ENCODE assay signal across 10 cellular contexts in genomic region chr10:72223743-72224101, GRCh38. TPM values are rescaled to one million over a fixed set of nuclear protein-coding genes. Genes with fewer than 3 reads are reported as not detected.
DNase-seq lines count a peak whose midpoint lies in the region; ATAC-seq and TF ChIP-seq lines count a peak whose summit lies in the region.
"Had no signal": no experiment of that assay in that cellular context is flagged by ENCODE, and none has a peak within 500 bp of the region (broad histone marks: within the 10 kb centered on the region; RNA-seq: fewer than 3 reads in every experiment).

No MANE protein-coding gene starts in this region.

- TF ChIP-seq CTCF in CD8-positive, alpha-beta T cell (IDR thresholded peaks at IDR 0.05): no peak
- TF ChIP-seq CTCF in OCI-LY1 (IDR thresholded peaks at IDR 0.05; ENCODE audit: low read length) (no peak), Caco-2 (IDR thresholded peaks at IDR 0.05; ENCODE audit: insufficient read depth in 1 of 2, low read depth in 1 of 2, low read length in 1 of 2, severe bottlenecking in 1 of 2, unreplicated experiment in 1 of 2) (no peak), PC-3 (conservative IDR thresholded peaks at IDR 0.05; ENCODE audit: low read depth, low read length) (no peak)

- H3K36me3 ChIP-seq in CD8-positive, alpha-beta T cell (ENCODE audit: insufficient read depth, low read length): peaks cover 22% of the 10 kb centered on the region
- H3K36me3 ChIP-seq in OCI-LY1 (ENCODE audit: insufficient read depth, low read length) (peaks cover 31% of the 10 kb centered on the region; the same call in 1 of the 2 replicates), Caco-2 (ENCODE audit: control insufficient read depth, insufficient read depth, low read length) (peaks cover 6% of the 10 kb centered on the region), PC-3 (ENCODE audit: low read depth, low read length) (peaks cover 4% of the 10 kb centered on the region; the same call in 1 of the 2 replicates)

- H4K20me1 ChIP-seq in OCI-LY1 (ENCODE audit: insufficient read depth, low read length) (no peaks in the 10 kb centered on the region), PC-3 (ENCODE audit: low read length) (no peaks in the 10 kb centered on the region)

- H3K4me1 ChIP-seq in CD8-positive, alpha-beta T cell (ENCODE audit: insufficient read depth, low read length): peaks cover 61% of the 10 kb centered on the region
- peaks cover 46% of the 10 kb centered on the region for H3K4me1 ChIP-seq in OCI-LY1 (ENCODE audit: insufficient read depth, low read length, severe bottlenecking)
- no peaks in the 10 kb centered on the region for H3K4me1 ChIP-seq in Caco-2
- no peaks in the 10 kb centered on the region for H3K4me1 ChIP-seq in PC-3 (ENCODE audit: insufficient read depth, low read length)

- no peak overlapping the region for H3K9ac ChIP-seq in OCI-LY1 (ENCODE audit: low read length)
- H3K9ac ChIP-seq in PC-3 (ENCODE audit: low read length): no peak overlapping the region

- no peak overlapping the region for H3K4me2 ChIP-seq in OCI-LY1 (ENCODE audit: low read length)
- no peak overlapping the region for H3K4me2 ChIP-seq in PC-3 (ENCODE audit: low read length)

- H3K36me3 Mint-ChIP-seq in CD8-positive, alpha-beta T cell: peaks cover 47% of the 10 kb centered on the region
- H3K36me3 Mint-ChIP-seq in Caco-2 (ENCODE audit: insufficient read depth, unreplicated experiment): peaks cover 62% of the 10 kb centered on the region

- peaks cover 59% of the 10 kb centered on the region for H3K4me1 Mint-ChIP-seq in CD8-positive, alpha-beta T cell (ENCODE audit: low read depth)
- no peaks in the 10 kb centered on the region for H3K4me1 Mint-ChIP-seq in Caco-2 (ENCODE audit: low read depth, unreplicated experiment)

- no peak for ATAC-seq in CD8-positive, alpha-beta T cell
- ATAC-seq in PC-3 (no peak), HG03097 (IDR thresholded peaks at IDR 0.05; ENCODE audit: low FRiP score, unreplicated experiment) (no peak)

- no peak for DNase-seq in CD8-positive, alpha-beta T cell
- no peak for DNase-seq in epithelial cell of prostate (ENCODE audit: low read depth, low spot score)
- peak; percentile 45 for DNase-seq in pons (ENCODE audit: low spot score)
- DNase-seq in Caco-2: no peak
- DNase-seq in PC-3: no peak
- no peak for DNase-seq in NCI-H2107 (lab: John Stamatoyannopoulos, UW)
- DNase-seq: cerebellar nuclear complex, islet precursor cell had no signal

- CTCF ChIA-PET in CD8-positive, alpha-beta T cell (lab: Charles Lee): interaction anchor here (0.7 to 3.2 kb wide), 17 partner anchors 14 to 1261 kb away, joined by 3 to 30 read pairs (median 4); partner anchors contain the start of gene DDIT4
- CTCF ChIA-PET in Caco-2 (lab: Charles Lee) (interaction anchor here (0.9 to 1.0 kb wide), 3 partner anchors 92 to 175 kb away, joined by 3 to 4 read pairs (median 4); no protein-coding TSS in a partner anchor), PC-3 (lab: Charles Lee) (interaction anchor here (0.7 kb wide), 1 partner anchor 610 kb away, joined by 3 read pairs; no protein-coding TSS in a partner anchor)

- BruUV-seq in Caco-2 (replicated peaks; lab: Mats Ljungman, UMichigan) (no TSS peak), PC-3 (replicated peaks; lab: Mats Ljungman, UMichigan) (no TSS peak)

- peak overlapping the region; percentile 39 for H3K27ac Mint-ChIP-seq in CD8-positive, alpha-beta T cell
- no peak overlapping the region for H3K27ac Mint-ChIP-seq in Caco-2 (ENCODE audit: unreplicated experiment)

- no peaks in the 10 kb centered on the region for H3K27me3 Mint-ChIP-seq in CD8-positive, alpha-beta T cell (ENCODE audit: low read depth)
- H3K27me3 Mint-ChIP-seq in Caco-2 (ENCODE audit: insufficient read depth, unreplicated experiment): no peaks in the 10 kb centered on the region

- H3K4me3 ChIP-seq in CD8-positive, alpha-beta T cell (ENCODE audit: low read depth, low read length): no peak overlapping the region
- no peak overlapping the region for H3K4me3 ChIP-seq in OCI-LY1 (ENCODE audit: low read depth, low read length, poor library complexity, severe bottlenecking)
- no peak overlapping the region for H3K4me3 ChIP-seq in Caco-2 (ENCODE audit: low read depth, low read length)
- H3K4me3 ChIP-seq in PC-3 (ENCODE audit: low read length): no peak overlapping the region

- H3K9me3 Mint-ChIP-seq in CD8-positive, alpha-beta T cell: no peaks in the 10 kb centered on the region
- no peaks in the 10 kb centered on the region for H3K9me3 Mint-ChIP-seq in Caco-2 (ENCODE audit: unreplicated experiment)

- H2AFZ ChIP-seq in OCI-LY1 (ENCODE audit: low read length) (no peak overlapping the region), PC-3 (ENCODE audit: low read length) (no peak overlapping the region)

- peaks cover 15% of the 10 kb centered on the region for H3K79me2 ChIP-seq in OCI-LY1 (ENCODE audit: insufficient read depth, low read length)
- peaks cover 19% of the 10 kb centered on the region for H3K79me2 ChIP-seq in PC-3 (ENCODE audit: low read length)

- no peaks in the 10 kb centered on the region for H3K9me3 ChIP-seq in CD8-positive, alpha-beta T cell (ENCODE audit: low read length)
- H3K9me3 ChIP-seq in OCI-LY1 (ENCODE audit: low read length) (no peaks in the 10 kb centered on the region), Caco-2 (no peaks in the 10 kb centered on the region), PC-3 (ENCODE audit: low read length) (no peaks in the 10 kb centered on the region)

- intact Hi-C loops in CD8-positive, alpha-beta T cell (cut with DNase I, micrococcal nuclease): loop anchor here (1.0 to 5.0 kb wide), 6 partner anchors 61 to 326 kb away; no protein-coding TSS in a partner anchor
- intact Hi-C loops in Caco-2 (cut with micrococcal nuclease; ENCODE audit: unreplicated experiment): loop anchor here (1.0 to 2.0 kb wide), 4 partner anchors 97 to 327 kb away; no protein-coding TSS in a partner anchor
- intact Hi-C loops in PC-3 (cut with micrococcal nuclease): loop anchor here (2.0 to 5.0 kb wide), 2 partner anchors 96 to 175 kb away; no protein-coding TSS in a partner anchor

- H3K27ac ChIP-seq in CD8-positive, alpha-beta T cell (ENCODE audit: low read depth, low read length): no peak overlapping the region
- peak overlapping the region; percentile 24 for H3K27ac ChIP-seq in OCI-LY1 (ENCODE audit: low read depth, low read length, poor library complexity, severe bottlenecking)
- peak overlapping the region; percentile 12 for H3K27ac ChIP-seq in epithelial cell of prostate
- H3K27ac ChIP-seq in PC-3 (ENCODE audit: low read length): no peak overlapping the region

- H3K9me2 ChIP-seq in OCI-LY1 (ENCODE audit: low read depth, low read length) (no peaks in the 10 kb centered on the region), PC-3 (replicated peaks; ENCODE audit: low read length) (no peaks in the 10 kb centered on the region)

- H3F3A ChIP-seq in OCI-LY1 (ENCODE audit: insufficient read depth, low read length) (0 out of 2 replicates have a peak, but pooled peaks cover under 1% of the 10 kb centered on the region), PC-3 (ENCODE audit: low read length, unreplicated experiment) (no peaks in the 10 kb centered on the region)

- POLR2A ChIA-PET in CD8-positive, alpha-beta T cell (lab: Charles Lee): interaction anchor here (0.8 to 2.0 kb wide), 6 partner anchors 14 to 135 kb away, joined by 3 to 5 read pairs (median 4); partner anchors contain the start of genes DDIT4 and SPOCK2
- POLR2A ChIA-PET in Caco-2 (lab: Charles Lee) (interaction anchor here (0.7 kb wide), 2 partner anchors 8 to 50 kb away, joined by 4 to 6 read pairs; partner anchors contain the start of genes ANAPC16 and ASCC1), PC-3 (lab: Charles Lee; ENCODE audit: unreplicated experiment) (no interaction called here)

- H3K27me3 ChIP-seq in CD8-positive, alpha-beta T cell (ENCODE audit: insufficient read depth, low read length): no peaks in the 10 kb centered on the region
- no peaks in the 10 kb centered on the region for H3K27me3 ChIP-seq in OCI-LY1 (ENCODE audit: insufficient read depth, low read length)
- H3K27me3 ChIP-seq in Caco-2 (replicated peaks; ENCODE audit: control insufficient read depth, insufficient read depth, low read length): no peaks in the 10 kb centered on the region
- H3K27me3 ChIP-seq in PC-3 (ENCODE audit: low read length): no peaks in the 10 kb centered on the region

- no peak overlapping the region for H3K4me3 Mint-ChIP-seq in CD8-positive, alpha-beta T cell
- H3K4me3 Mint-ChIP-seq in Caco-2 (ENCODE audit: unreplicated experiment): no peak overlapping the region

RNA-seq across cellular contexts. Expression of gene ASCC1, which starts 7.6 kb away (rescaled TPM):
- 10 to 100 TPM; 16.5 to 19.1 TPM for total RNA-seq in CD8-positive, alpha-beta T cell
- total RNA-seq in Caco-2 (2022) (60.1 and 73.7 TPM in 2 replicates), PC-3 (2014; rRNA removed) (15.7 and 24.3 TPM in 2 replicates)

RNA-seq across cellular contexts. Expression of gene ANAPC16, which starts 7.9 kb away (rescaled TPM):
- total RNA-seq in CD8-positive, alpha-beta T cell: 10 to 100 TPM; 46.6 to 48.0 TPM
- total RNA-seq in Caco-2 (2022) (134 and 144 TPM in 2 replicates), PC-3 (2014; rRNA removed) (19.2 and 23.9 TPM in 2 replicates)

RNA-seq across cellular contexts. Expression of gene DDIT4, which starts 50.0 kb away (rescaled TPM):
- total RNA-seq in CD8-positive, alpha-beta T cell: 100 to 1,000 TPM; 351 to 360 TPM
- total RNA-seq in Caco-2 (2022) (152 and 155 TPM in 2 replicates), PC-3 (2014; rRNA removed) (68.9 and 94.2 TPM in 2 replicates)

Comparison
In these comparisons a context has a peak if more than half of its experiments do, and no peak if none do; other contexts are left out.
1. H3K27ac ChIP-seq: peak in OCI-LY1 (single experiment) and epithelial cell of prostate (single experiment); none in CD8-positive, alpha-beta T cell (single experiment) and PC-3 (single experiment).